Comparison of ENCODE assay signal across 13 cellular contexts in genomic region chr15:93152951-93153350, GRCh38.
A peak's percentile ranks its signal among the peaks of the same experiment; 100 is the strongest.
DNase-seq lines count a peak whose midpoint lies in the region; ATAC-seq and TF ChIP-seq lines count a peak whose summit lies in the region.
"Had no signal": no experiment of that assay in that cellular context is flagged by ENCODE, and none has a peak within 500 bp of the region (broad histone marks: within the 10 kb centered on the region; RNA-seq: fewer than 3 reads in every experiment).

No MANE protein-coding gene starts in this region.

- H3K27me3 Mint-ChIP-seq in MCF 10A (ENCODE audit: insufficient read depth, unreplicated experiment) = no peaks in the 10 kb centered on the region
- no peaks in the 10 kb centered on the region for H3K27me3 Mint-ChIP-seq in activated T-helper 17 cell treated with anti-CD3 and anti-CD28 coated beads, Interleukin-2, amount 50 U/mL, for 72 hours

- no peak overlapping the region for H3K14ac ChIP-seq in neuronal stem cell (ENCODE audit: low read length)

- H3K4ac ChIP-seq in neuronal stem cell (ENCODE audit: low read length) = no peak overlapping the region

- peaks cover 8% of the 10 kb centered on the region for H3K9me3 Mint-ChIP-seq in MCF 10A (ENCODE audit: unreplicated experiment)
- no peaks in the 10 kb centered on the region for H3K9me3 Mint-ChIP-seq in activated T-helper 17 cell treated with anti-CD3 and anti-CD28 coated beads, Interleukin-2, amount 50 U/mL, for 72 hours
- H3K9me3 Mint-ChIP-seq: stimulated activated naive CD8-positive, alpha-beta T cell treated with anti-CD3 and anti-CD28 coated beads, Interleukin-15, Interleukin-2, amounts not matched to agents 100 ng/mL and 50 ng/mL, for 24 hours had no signal

- H4K91ac ChIP-seq in neuronal stem cell (ENCODE audit: low read depth, low read length, poor library complexity) = no peak overlapping the region

- no peak overlapping the region for H2AFZ ChIP-seq in mammary epithelial cell (ENCODE audit: low read depth, low read length)
- peak overlapping the region; percentile 12 for H2AFZ ChIP-seq in neuronal stem cell (ENCODE audit: low read length)

- H3K27ac ChIP-seq in mammary epithelial cell (ENCODE audit: insufficient read depth, low read depth, low read length) (no peak overlapping the region), neuronal stem cell (replicated peaks; ENCODE audit: low read length) (no peak overlapping the region), uterus (no peak overlapping the region)

- H3K4me3 ChIP-seq in mammary epithelial cell (replicated peaks in 1 of 3; ENCODE audit: insufficient read depth in 1 of 3, low read depth in 2 of 3, low read length in 3 of 3) (no peak overlapping the region), neuronal stem cell (ENCODE audit: low read length in 2 of 2) (no peak overlapping the region), uterus (no peak overlapping the region)

- H3K79me1 ChIP-seq in neuronal stem cell (ENCODE audit: low read depth, low read length) = no peaks in the 10 kb centered on the region

- H2BK5ac ChIP-seq in neuronal stem cell (ENCODE audit: low read length) = no peak overlapping the region

- no peak for TF ChIP-seq POLR2A in uterus (IDR thresholded peaks at IDR 0.05)

- no TSS peak for BruUV-seq in MCF 10A (replicated peaks; lab: Mats Ljungman, UMichigan)
- no TSS peak for BruUV-seq in mammary epithelial cell (replicated peaks; lab: Mats Ljungman, UMichigan)

- H4K8ac ChIP-seq in neuronal stem cell (ENCODE audit: low read depth, low read length) = no peak overlapping the region

- no peak overlapping the region for H2BK120ac ChIP-seq in neuronal stem cell (ENCODE audit: low read depth, low read length)

- H3K36me3 ChIP-seq in mammary epithelial cell (ENCODE audit: insufficient read depth, low read length) = no peaks in the 10 kb centered on the region
- H3K36me3 ChIP-seq in neuronal stem cell (replicated peaks in 1 of 2; ENCODE audit: control insufficient read depth in 2 of 2, insufficient read depth in 2 of 2, low read length in 2 of 2) = no peaks in the 10 kb centered on the region
- H3K36me3 ChIP-seq in uterus = no peaks in the 10 kb centered on the region

- H3K27me3 ChIP-seq in mammary epithelial cell (ENCODE audit: insufficient read depth, low read length) (no peaks in the 10 kb centered on the region), neuronal stem cell (ENCODE audit: control insufficient read depth in 3 of 3, insufficient read depth in 3 of 3, low read depth in 1 of 3, low read length in 3 of 3) (no peaks in the 10 kb centered on the region), uterus (no peaks in the 10 kb centered on the region)

- no peak for ATAC-seq in activated T-helper 17 cell treated with anti-CD3 and anti-CD28 coated beads, Interleukin-2, amount 50 U/mL, for 72 hours (replicated peaks)

- in situ Hi-C loops in mammary epithelial cell (cut with MboI; ENCODE audit: low sequenced_read_pairs in 2 of 2) = no loop called here

- no peak overlapping the region for H2BK12ac ChIP-seq in neuronal stem cell (ENCODE audit: low read length)

- H3K9me3 ChIP-seq in mammary epithelial cell (replicated peaks; ENCODE audit: insufficient read depth, low read length) (no peaks in the 10 kb centered on the region), neuronal stem cell (replicated peaks in 1 of 2; ENCODE audit: control insufficient read depth in 2 of 2, insufficient read depth in 1 of 2, low read depth in 1 of 2, low read length in 2 of 2) (peaks cover 8 to 15% of the 10 kb centered on the region in 2 donors), uterus (no peaks in the 10 kb centered on the region)

- no peak overlapping the region for H3K23ac ChIP-seq in neuronal stem cell (ENCODE audit: low read depth, low read length, poor library complexity)

- no peaks in the 10 kb centered on the region for H3K79me2 ChIP-seq in mammary epithelial cell (ENCODE audit: insufficient read depth, low read length)

- no peak overlapping the region for H2BK15ac ChIP-seq in neuronal stem cell (ENCODE audit: low read length)

- no peak overlapping the region for H3K4me3 Mint-ChIP-seq in MCF 10A (ENCODE audit: unreplicated experiment)
- H3K4me3 Mint-ChIP-seq in activated T-helper 17 cell treated with anti-CD3 and anti-CD28 coated beads, Interleukin-2, amount 50 U/mL, for 72 hours = no peak overlapping the region
- H3K4me3 Mint-ChIP-seq: naive B cell; stimulated activated naive CD8-positive, alpha-beta T cell treated with anti-CD3 and anti-CD28 coated beads, Interleukin-15, Interleukin-2, amounts not matched to agents 100 ng/mL and 50 ng/mL, for 24 hours had no signal

- POLR2A ChIA-PET in MCF 10A (lab: Yijun Ruan, JAX) = interaction anchor here (0.6 to 0.8 kb wide), 2 partner anchors 218 to 758 kb away, joined by 3 to 4 read pairs; no protein-coding TSS in a partner anchor

- H3K4me1 ChIP-seq in mammary epithelial cell (ENCODE audit: insufficient read depth, low read length) (no peaks in the 10 kb centered on the region), neuronal stem cell (ENCODE audit: control insufficient read depth in 2 of 2, insufficient read depth in 1 of 2, low read depth in 1 of 2, low read length in 2 of 2) (peaks cover 2 to 11% of the 10 kb centered on the region in 2 donors), uterus (no peaks in the 10 kb centered on the region)

- DNase-seq in MCF 10A (ENCODE audit: unreplicated experiment) = peak; percentile 98
- no peak for DNase-seq in mammary epithelial cell
- DNase-seq in globus pallidus (ENCODE audit: low spot score) = peak; percentile 73
- no peak for DNase-seq in neuronal stem cell (ENCODE audit: low spot score)
- peak; percentile 78 to 84 for DNase-seq in uterus
- no peak for DNase-seq in T-helper 9 cell
- DNase-seq in NCI-H2196 treated with DMSO at 0.1 percent for 48 hours (lab: John Stamatoyannopoulos, UW; ENCODE audit: unreplicated experiment) = no peak
- DNase-seq: activated naive CD4-positive, alpha-beta T cell; MM.1S; naive B cell; SHP77 had no signal

- no peak overlapping the region for H3K9ac ChIP-seq in mammary epithelial cell (ENCODE audit: insufficient read depth, low read length)
- H3K9ac ChIP-seq in neuronal stem cell (ENCODE audit: low read depth, low read length, poor library complexity) = no peak overlapping the region

- TF ChIP-seq CTCF in MCF 10A (IDR thresholded peaks at IDR 0.05; ENCODE audit: unreplicated experiment) (no peak), mammary epithelial cell (conservative IDR thresholded peaks at IDR 0.05 in 1 of 2, IDR thresholded peaks at IDR 0.05 in 1 of 2; ENCODE audit: extremely low read depth in 1 of 2, insufficient read depth in 1 of 2, low read depth in 1 of 2, low read length in 2 of 2) (no peak), uterus (IDR thresholded peaks at IDR 0.05) (no peak)

- peak overlapping the region; percentile 81 for H3K18ac ChIP-seq in neuronal stem cell (ENCODE audit: low read length)

- peaks cover 35% of the 10 kb centered on the region for H3K4me1 Mint-ChIP-seq in MCF 10A (ENCODE audit: insufficient read depth, unreplicated experiment)
- peaks cover 4% of the 10 kb centered on the region for H3K4me1 Mint-ChIP-seq in activated T-helper 17 cell treated with anti-CD3 and anti-CD28 coated beads, Interleukin-2, amount 50 U/mL, for 72 hours
- H3K4me1 Mint-ChIP-seq: naive B cell had no signal

- no peaks in the 10 kb centered on the region for H3K36me3 Mint-ChIP-seq in MCF 10A (ENCODE audit: insufficient read depth, unreplicated experiment)
- H3K36me3 Mint-ChIP-seq in activated T-helper 17 cell treated with anti-CD3 and anti-CD28 coated beads, Interleukin-2, amount 50 U/mL, for 72 hours (ENCODE audit: low read depth) = no peaks in the 10 kb centered on the region
- H3K36me3 Mint-ChIP-seq: naive B cell had no signal

- dilution Hi-C loops in mammary epithelial cell (cut with HindIII; ENCODE audit: low sequenced_read_pairs) = no loop called here

- H3K4me2 ChIP-seq in mammary epithelial cell (ENCODE audit: insufficient read depth, low read depth, low read length) (no peak overlapping the region), neuronal stem cell (ENCODE audit: insufficient read depth, low read length, poor library complexity, severe bottlenecking) (no peak overlapping the region)

- 14% methylated on average over 6 of the region's 6 CpGs for WGBS in mammary epithelial cell (ENCODE audit: low coverage, missing lambda C conversion rate)
- no CpG with 5 or more reads among the region's 6 CpGs for WGBS in neuronal stem cell (ENCODE audit: extremely low coverage in 2 of 2, insufficient read length in 2 of 2, insufficient replicate concordance in 1 of 2), 2 donors

- CTCF ChIA-PET in MCF 10A (lab: Yijun Ruan, JAX) (interaction anchor here (1.2 kb wide), 1 partner anchor 967 kb away, joined by 3 read pairs; no protein-coding TSS in a partner anchor), mammary epithelial cell (lab: Charles Lee; ENCODE audit: low non-redundant PET) (no interaction called here)

- H2AK5ac ChIP-seq in neuronal stem cell (ENCODE audit: low read depth, low read length) = no peak overlapping the region

- H4K20me1 ChIP-seq in mammary epithelial cell (ENCODE audit: insufficient read depth, low read length) = no peaks in the 10 kb centered on the region

- no peak overlapping the region for H3K27ac Mint-ChIP-seq in MCF 10A (ENCODE audit: low read depth, unreplicated experiment)
- H3K27ac Mint-ChIP-seq in activated T-helper 17 cell treated with anti-CD3 and anti-CD28 coated beads, Interleukin-2, amount 50 U/mL, for 72 hours = no peak overlapping the region
- H3K27ac Mint-ChIP-seq: naive B cell; stimulated activated naive CD8-positive, alpha-beta T cell treated with anti-CD3 and anti-CD28 coated beads, Interleukin-15, Interleukin-2, amounts not matched to agents 100 ng/mL and 50 ng/mL, for 24 hours had no signal

- intact Hi-C loops in MCF 10A (cut with micrococcal nuclease) = no loop called here
- intact Hi-C loops in mammary epithelial cell (cut with micrococcal nuclease) = no loop called here
- intact Hi-C loops in uterus (cut with DNase I; ENCODE audit: low total_unique reads) = no loop called here

Comparison
In these comparisons a context has a peak if more than half of its experiments do, and no peak if none do; other contexts are left out.
1. DNase-seq: peak in MCF 10A (single experiment), globus pallidus (single experiment) and uterus (2 of 2); none in mammary epithelial cell (single experiment), neuronal stem cell (single experiment), T-helper 9 cell (single experiment) and NCI-H2196 treated with DMSO at 0.1 percent for 48 hours (single experiment).